In the genomic region with DNA sequence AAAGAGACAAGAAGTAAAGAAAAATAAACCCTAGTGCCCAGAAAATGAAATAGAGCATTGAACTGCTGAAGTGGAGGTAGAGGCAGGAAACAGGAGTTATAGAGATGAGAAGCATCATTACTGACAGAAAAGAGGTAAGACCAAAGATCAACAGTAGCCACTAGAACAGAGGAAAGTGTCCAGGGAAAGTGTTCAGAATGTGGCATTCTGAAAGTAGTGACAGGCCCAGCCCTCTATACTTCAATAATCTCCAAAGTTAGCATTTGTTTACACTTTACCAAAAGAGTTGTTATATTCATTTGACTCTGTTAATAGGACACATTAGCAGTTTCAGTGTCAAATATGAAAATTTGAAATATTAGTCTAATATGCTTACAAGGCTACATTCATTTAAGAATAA, we compare ENCODE assay signal across 2 cellular contexts.
TF ChIP-seq lines count a peak whose summit lies in the region.

No MANE protein-coding gene starts in this region.

TF ChIP-seq in IMR-90, 13 proteins besides CTCF, POLR2A, EP300 and RAD21:
- no peak for TF ChIP-seq FOS (IDR thresholded peaks at IDR 0.05; ENCODE audit: low read depth, low read length)
- TF ChIP-seq, protein P1, sequence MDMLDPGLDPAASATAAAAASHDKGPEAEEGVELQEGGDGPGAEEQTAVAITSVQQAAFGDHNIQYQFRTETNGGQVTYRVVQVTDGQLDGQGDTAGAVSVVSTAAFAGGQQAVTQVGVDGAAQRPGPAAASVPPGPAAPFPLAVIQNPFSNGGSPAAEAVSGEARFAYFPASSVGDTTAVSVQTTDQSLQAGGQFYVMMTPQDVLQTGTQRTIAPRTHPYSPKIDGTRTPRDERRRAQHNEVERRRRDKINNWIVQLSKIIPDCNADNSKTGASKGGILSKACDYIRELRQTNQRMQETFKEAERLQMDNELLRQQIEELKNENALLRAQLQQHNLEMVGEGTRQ (IDR thresholded peaks at IDR 0.05; ENCODE audit: low read depth, low read length): no peak
- no peak for TF ChIP-seq SMC3 (IDR thresholded peaks at IDR 0.05; ENCODE audit: low read depth, low read length)
- TF ChIP-seq RCOR1 (IDR thresholded peaks at IDR 0.05; ENCODE audit: insufficient replicate concordance, low read length): no peak
- TF ChIP-seq CEBPB (IDR thresholded peaks at IDR 0.05; ENCODE audit: low read depth, low read length): no peak
- no peak for TF ChIP-seq MXI1 (IDR thresholded peaks at IDR 0.05; ENCODE audit: borderline replicate concordance, low read depth, low read length)
- no peak for TF ChIP-seq CHD1 (IDR thresholded peaks at IDR 0.05; ENCODE audit: low read depth, low read length)
- TF ChIP-seq MAFK (IDR thresholded peaks at IDR 0.05; ENCODE audit: low read depth, low read length): no peak
- TF ChIP-seq RFX5 (IDR thresholded peaks at IDR 0.05; ENCODE audit: low read depth, low read length): no peak
- no peak for TF ChIP-seq NFE2L2 (IDR thresholded peaks at IDR 0.05; ENCODE audit: low read depth, low read length)
- TF ChIP-seq, protein P2, sequence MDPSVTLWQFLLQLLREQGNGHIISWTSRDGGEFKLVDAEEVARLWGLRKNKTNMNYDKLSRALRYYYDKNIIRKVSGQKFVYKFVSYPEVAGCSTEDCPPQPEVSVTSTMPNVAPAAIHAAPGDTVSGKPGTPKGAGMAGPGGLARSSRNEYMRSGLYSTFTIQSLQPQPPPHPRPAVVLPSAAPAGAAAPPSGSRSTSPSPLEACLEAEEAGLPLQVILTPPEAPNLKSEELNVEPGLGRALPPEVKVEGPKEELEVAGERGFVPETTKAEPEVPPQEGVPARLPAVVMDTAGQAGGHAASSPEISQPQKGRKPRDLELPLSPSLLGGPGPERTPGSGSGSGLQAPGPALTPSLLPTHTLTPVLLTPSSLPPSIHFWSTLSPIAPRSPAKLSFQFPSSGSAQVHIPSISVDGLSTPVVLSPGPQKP (IDR thresholded peaks at IDR 0.05; ENCODE audit: borderline replicate concordance, low read depth, low read length): no peak
- TF ChIP-seq BHLHE40 (IDR thresholded peaks at IDR 0.05; ENCODE audit: low read depth, low read length): no peak
- TF ChIP-seq MAZ (IDR thresholded peaks at IDR 0.05; ENCODE audit: borderline replicate concordance, low read depth, low read length): no peak

TF ChIP-seq in liver, 16 proteins besides CTCF, POLR2A, EP300 and RAD21:
- TF ChIP-seq, protein P3, sequence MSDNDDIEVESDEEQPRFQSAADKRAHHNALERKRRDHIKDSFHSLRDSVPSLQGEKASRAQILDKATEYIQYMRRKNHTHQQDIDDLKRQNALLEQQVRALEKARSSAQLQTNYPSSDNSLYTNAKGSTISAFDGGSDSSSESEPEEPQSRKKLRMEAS (IDR thresholded peaks at IDR 0.05): no peak
- TF ChIP-seq, protein P4, sequence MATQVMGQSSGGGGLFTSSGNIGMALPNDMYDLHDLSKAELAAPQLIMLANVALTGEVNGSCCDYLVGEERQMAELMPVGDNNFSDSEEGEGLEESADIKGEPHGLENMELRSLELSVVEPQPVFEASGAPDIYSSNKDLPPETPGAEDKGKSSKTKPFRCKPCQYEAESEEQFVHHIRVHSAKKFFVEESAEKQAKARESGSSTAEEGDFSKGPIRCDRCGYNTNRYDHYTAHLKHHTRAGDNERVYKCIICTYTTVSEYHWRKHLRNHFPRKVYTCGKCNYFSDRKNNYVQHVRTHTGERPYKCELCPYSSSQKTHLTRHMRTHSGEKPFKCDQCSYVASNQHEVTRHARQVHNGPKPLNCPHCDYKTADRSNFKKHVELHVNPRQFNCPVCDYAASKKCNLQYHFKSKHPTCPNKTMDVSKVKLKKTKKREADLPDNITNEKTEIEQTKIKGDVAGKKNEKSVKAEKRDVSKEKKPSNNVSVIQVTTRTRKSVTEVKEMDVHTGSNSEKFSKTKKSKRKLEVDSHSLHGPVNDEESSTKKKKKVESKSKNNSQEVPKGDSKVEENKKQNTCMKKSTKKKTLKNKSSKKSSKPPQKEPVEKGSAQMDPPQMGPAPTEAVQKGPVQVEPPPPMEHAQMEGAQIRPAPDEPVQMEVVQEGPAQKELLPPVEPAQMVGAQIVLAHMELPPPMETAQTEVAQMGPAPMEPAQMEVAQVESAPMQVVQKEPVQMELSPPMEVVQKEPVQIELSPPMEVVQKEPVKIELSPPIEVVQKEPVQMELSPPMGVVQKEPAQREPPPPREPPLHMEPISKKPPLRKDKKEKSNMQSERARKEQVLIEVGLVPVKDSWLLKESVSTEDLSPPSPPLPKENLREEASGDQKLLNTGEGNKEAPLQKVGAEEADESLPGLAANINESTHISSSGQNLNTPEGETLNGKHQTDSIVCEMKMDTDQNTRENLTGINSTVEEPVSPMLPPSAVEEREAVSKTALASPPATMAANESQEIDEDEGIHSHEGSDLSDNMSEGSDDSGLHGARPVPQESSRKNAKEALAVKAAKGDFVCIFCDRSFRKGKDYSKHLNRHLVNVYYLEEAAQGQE (IDR thresholded peaks at IDR 0.05): no peak
- TF ChIP-seq SP1 (IDR thresholded peaks at IDR 0.05) (no peak), HNF4A (conservative IDR thresholded peaks at IDR 0.05) (no peak), FOXA2 (IDR thresholded peaks at IDR 0.05) (no peak), EGR1 (IDR thresholded peaks at IDR 0.05; ENCODE audit: low read depth in 2 of 2) (no peak), NR2F2 (IDR thresholded peaks at IDR 0.05) (no peak), RXRA (IDR thresholded peaks at IDR 0.05) (no peak), JUND (IDR thresholded peaks at IDR 0.05) (no peak), FOXA1 (IDR thresholded peaks at IDR 0.05) (no peak), HNF4G (IDR thresholded peaks at IDR 0.05) (no peak), YY1 (IDR thresholded peaks at IDR 0.05) (no peak), GABPA (IDR thresholded peaks at IDR 0.05 in 1 of 2, conservative IDR thresholded peaks at IDR 0.05 in 1 of 2) (no peak), TAF1 (conservative IDR thresholded peaks at IDR 0.05) (no peak)
- TF ChIP-seq, protein P5, sequence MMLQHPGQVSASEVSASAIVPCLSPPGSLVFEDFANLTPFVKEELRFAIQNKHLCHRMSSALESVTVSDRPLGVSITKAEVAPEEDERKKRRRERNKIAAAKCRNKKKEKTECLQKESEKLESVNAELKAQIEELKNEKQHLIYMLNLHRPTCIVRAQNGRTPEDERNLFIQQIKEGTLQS (IDR thresholded peaks at IDR 0.05): no peak
- TF ChIP-seq, protein P6, sequence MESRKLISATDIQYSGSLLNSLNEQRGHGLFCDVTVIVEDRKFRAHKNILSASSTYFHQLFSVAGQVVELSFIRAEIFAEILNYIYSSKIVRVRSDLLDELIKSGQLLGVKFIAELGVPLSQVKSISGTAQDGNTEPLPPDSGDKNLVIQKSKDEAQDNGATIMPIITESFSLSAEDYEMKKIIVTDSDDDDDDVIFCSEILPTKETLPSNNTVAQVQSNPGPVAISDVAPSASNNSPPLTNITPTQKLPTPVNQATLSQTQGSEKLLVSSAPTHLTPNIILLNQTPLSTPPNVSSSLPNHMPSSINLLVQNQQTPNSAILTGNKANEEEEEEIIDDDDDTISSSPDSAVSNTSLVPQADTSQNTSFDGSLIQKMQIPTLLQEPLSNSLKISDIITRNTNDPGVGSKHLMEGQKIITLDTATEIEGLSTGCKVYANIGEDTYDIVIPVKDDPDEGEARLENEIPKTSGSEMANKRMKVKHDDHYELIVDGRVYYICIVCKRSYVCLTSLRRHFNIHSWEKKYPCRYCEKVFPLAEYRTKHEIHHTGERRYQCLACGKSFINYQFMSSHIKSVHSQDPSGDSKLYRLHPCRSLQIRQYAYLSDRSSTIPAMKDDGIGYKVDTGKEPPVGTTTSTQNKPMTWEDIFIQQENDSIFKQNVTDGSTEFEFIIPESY (IDR thresholded peaks at IDR 0.05): no peak
